In genomic region chr11:88357323-88358039, GRCh38 we compare ENCODE assay signal across 1 cellular context.
TF ChIP-seq lines count a peak whose summit lies in the region.

No MANE protein-coding gene starts in this region.

TF ChIP-seq in K562, 482 proteins besides CTCF, POLR2A, EP300 and RAD21 (continued from another document and continues in another):
- TF ChIP-seq, protein P1, sequence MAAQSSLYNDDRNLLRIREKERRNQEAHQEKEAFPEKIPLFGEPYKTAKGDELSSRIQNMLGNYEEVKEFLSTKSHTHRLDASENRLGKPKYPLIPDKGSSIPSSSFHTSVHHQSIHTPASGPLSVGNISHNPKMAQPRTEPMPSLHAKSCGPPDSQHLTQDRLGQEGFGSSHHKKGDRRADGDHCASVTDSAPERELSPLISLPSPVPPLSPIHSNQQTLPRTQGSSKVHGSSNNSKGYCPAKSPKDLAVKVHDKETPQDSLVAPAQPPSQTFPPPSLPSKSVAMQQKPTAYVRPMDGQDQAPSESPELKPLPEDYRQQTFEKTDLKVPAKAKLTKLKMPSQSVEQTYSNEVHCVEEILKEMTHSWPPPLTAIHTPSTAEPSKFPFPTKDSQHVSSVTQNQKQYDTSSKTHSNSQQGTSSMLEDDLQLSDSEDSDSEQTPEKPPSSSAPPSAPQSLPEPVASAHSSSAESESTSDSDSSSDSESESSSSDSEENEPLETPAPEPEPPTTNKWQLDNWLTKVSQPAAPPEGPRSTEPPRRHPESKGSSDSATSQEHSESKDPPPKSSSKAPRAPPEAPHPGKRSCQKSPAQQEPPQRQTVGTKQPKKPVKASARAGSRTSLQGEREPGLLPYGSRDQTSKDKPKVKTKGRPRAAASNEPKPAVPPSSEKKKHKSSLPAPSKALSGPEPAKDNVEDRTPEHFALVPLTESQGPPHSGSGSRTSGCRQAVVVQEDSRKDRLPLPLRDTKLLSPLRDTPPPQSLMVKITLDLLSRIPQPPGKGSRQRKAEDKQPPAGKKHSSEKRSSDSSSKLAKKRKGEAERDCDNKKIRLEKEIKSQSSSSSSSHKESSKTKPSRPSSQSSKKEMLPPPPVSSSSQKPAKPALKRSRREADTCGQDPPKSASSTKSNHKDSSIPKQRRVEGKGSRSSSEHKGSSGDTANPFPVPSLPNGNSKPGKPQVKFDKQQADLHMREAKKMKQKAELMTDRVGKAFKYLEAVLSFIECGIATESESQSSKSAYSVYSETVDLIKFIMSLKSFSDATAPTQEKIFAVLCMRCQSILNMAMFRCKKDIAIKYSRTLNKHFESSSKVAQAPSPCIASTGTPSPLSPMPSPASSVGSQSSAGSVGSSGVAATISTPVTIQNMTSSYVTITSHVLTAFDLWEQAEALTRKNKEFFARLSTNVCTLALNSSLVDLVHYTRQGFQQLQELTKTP (IDR thresholded peaks at IDR 0.05; ENCODE audit: low read depth in 1 of 2, partially characterized antibody in 2 of 2), result no peak
- no peak for TF ChIP-seq SMC3 (conservative IDR thresholded peaks at IDR 0.05; ENCODE audit: insufficient read depth, low read depth, low read length)
- no peak for TF ChIP-seq AFF4 (CRISPR knock-in tag; IDR thresholded peaks at IDR 0.05)
- TF ChIP-seq HDAC3 (IDR thresholded peaks at IDR 0.05; ENCODE audit: borderline replicate concordance, partially characterized antibody), result no peak
- TF ChIP-seq ZNF507 (tag; conservative IDR thresholded peaks at IDR 0.05), result no peak
- no peak for TF ChIP-seq TBL1XR1 (IDR thresholded peaks at IDR 0.05; ENCODE audit: low read length in 2 of 2)
- no peak for TF ChIP-seq ZBTB34 (CRISPR knock-in tag; IDR thresholded peaks at IDR 0.05)
- TF ChIP-seq, protein P2, sequence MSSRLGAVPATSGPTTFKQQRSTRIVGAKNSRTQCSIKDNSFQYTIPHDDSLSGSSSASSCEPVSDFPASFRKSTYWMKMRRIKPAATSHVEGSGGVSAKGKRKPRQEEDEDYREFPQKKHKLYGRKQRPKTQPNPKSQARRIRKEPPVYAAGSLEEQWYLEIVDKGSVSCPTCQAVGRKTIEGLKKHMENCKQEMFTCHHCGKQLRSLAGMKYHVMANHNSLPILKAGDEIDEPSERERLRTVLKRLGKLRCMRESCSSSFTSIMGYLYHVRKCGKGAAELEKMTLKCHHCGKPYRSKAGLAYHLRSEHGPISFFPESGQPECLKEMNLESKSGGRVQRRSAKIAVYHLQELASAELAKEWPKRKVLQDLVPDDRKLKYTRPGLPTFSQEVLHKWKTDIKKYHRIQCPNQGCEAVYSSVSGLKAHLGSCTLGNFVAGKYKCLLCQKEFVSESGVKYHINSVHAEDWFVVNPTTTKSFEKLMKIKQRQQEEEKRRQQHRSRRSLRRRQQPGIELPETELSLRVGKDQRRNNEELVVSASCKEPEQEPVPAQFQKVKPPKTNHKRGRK (tag; IDR thresholded peaks at IDR 0.05), result no peak
- no peak for TF ChIP-seq ZNF740 (CRISPR knock-in tag; IDR thresholded peaks at IDR 0.05)
- no peak for TF ChIP-seq ZNF740 (tag; IDR thresholded peaks at IDR 0.05)
- TF ChIP-seq NR2F6 (CRISPR knock-in tag; IDR thresholded peaks at IDR 0.05), result no peak
- TF ChIP-seq RBM22 (IDR thresholded peaks at IDR 0.05; ENCODE audit: low read depth, low read length, poor library complexity, severe bottlenecking), result no peak
- TF ChIP-seq RAD51 (IDR thresholded peaks at IDR 0.05; ENCODE audit: borderline replicate concordance, low read depth), result no peak
- TF ChIP-seq ZHX1 (conservative IDR thresholded peaks at IDR 0.05; ENCODE audit: low read length), result no peak
- TF ChIP-seq HNRNPH1 (optimal IDR thresholded peaks at IDR 0.05; ENCODE audit: low read depth, low read length), result no peak
- TF ChIP-seq COPS2 (conservative IDR thresholded peaks at IDR 0.05), result no peak
- TF ChIP-seq ATF2 (CRISPR knock-in tag; IDR thresholded peaks at IDR 0.05), result no peak
- no peak for TF ChIP-seq PRPF4 (IDR thresholded peaks at IDR 0.05; ENCODE audit: insufficient read depth, low read depth, low read length, poor library complexity, severe bottlenecking)
- no peak for TF ChIP-seq NFXL1 (CRISPR knock-in tag; IDR thresholded peaks at IDR 0.05)
- no peak for TF ChIP-seq PURB (CRISPR knock-in tag; IDR thresholded peaks at IDR 0.05; ENCODE audit: low read depth)
- no peak for TF ChIP-seq DNMT1 (IDR thresholded peaks at IDR 0.05)
- TF ChIP-seq FOXK2 (conservative IDR thresholded peaks at IDR 0.05 in 1 of 2, IDR thresholded peaks at IDR 0.05 in 1 of 2; ENCODE audit: low read depth in 2 of 2), result no peak
- no peak for TF ChIP-seq ZNF655 (CRISPR knock-in tag; IDR thresholded peaks at IDR 0.05)
- no peak for TF ChIP-seq MYC (IDR thresholded peaks at IDR 0.05; ENCODE audit: low read depth, low read length)
- no peak for TF ChIP-seq MYC (CRISPR knock-in tag; IDR thresholded peaks at IDR 0.05; ENCODE audit: borderline replicate concordance, low read depth)
- TF ChIP-seq, protein P3, sequence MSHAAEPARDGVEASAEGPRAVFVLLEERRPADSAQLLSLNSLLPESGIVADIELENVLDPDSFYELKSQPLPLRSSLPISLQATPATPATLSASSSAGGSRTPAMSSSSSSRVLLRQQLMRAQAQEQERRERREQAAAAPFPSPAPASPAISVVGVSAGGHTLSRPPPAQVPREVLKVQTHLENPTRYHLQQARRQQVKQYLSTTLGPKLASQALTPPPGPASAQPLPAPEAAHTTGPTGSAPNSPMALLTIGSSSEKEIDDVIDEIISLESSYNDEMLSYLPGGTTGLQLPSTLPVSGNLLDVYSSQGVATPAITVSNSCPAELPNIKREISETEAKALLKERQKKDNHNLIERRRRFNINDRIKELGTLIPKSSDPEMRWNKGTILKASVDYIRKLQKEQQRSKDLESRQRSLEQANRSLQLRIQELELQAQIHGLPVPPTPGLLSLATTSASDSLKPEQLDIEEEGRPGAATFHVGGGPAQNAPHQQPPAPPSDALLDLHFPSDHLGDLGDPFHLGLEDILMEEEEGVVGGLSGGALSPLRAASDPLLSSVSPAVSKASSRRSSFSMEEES (CRISPR knock-in tag; IDR thresholded peaks at IDR 0.05), result no peak
- TF ChIP-seq LCOR (CRISPR knock-in tag; IDR thresholded peaks at IDR 0.05), result no peak
- TF ChIP-seq E2F6 (IDR thresholded peaks at IDR 0.05; ENCODE audit: borderline replicate concordance in 1 of 2, extremely low read depth in 1 of 2, insufficient read depth in 1 of 2, insufficient read length in 1 of 2, low read depth in 1 of 2, low read length in 1 of 2, poor library complexity in 1 of 2, severe bottlenecking in 1 of 2), result no peak
- TF ChIP-seq NEUROD1 (IDR thresholded peaks at IDR 0.05; ENCODE audit: borderline replicate concordance, low read depth, low read length, partially characterized antibody), result no peak
- TF ChIP-seq, protein P4, sequence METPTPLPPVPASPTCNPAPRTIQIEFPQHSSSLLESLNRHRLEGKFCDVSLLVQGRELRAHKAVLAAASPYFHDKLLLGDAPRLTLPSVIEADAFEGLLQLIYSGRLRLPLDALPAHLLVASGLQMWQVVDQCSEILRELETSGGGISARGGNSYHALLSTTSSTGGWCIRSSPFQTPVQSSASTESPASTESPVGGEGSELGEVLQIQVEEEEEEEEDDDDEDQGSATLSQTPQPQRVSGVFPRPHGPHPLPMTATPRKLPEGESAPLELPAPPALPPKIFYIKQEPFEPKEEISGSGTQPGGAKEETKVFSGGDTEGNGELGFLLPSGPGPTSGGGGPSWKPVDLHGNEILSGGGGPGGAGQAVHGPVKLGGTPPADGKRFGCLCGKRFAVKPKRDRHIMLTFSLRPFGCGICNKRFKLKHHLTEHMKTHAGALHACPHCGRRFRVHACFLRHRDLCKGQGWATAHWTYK (CRISPR knock-in tag; IDR thresholded peaks at IDR 0.05), result no peak
- no peak for TF ChIP-seq PHB (CRISPR knock-in tag; IDR thresholded peaks at IDR 0.05)
- no peak for TF ChIP-seq MLX (CRISPR knock-in tag; conservative IDR thresholded peaks at IDR 0.05)
